Comparison of ENCODE assay signal across 8 cellular contexts in genomic region chr2:181680055-181680936, GRCh38. TPM values are rescaled to one million over a fixed set of nuclear protein-coding genes. Genes with fewer than 3 reads are reported as not detected.
A peak's percentile ranks its signal among the peaks of the same experiment; 100 is the strongest.
DNase-seq lines count a peak whose midpoint lies in the region; ATAC-seq and TF ChIP-seq lines count a peak whose summit lies in the region.

TSS of gene NEUROD1 (minus strand) at chr2:181680517. CDS start at chr2:181678860, 1,657 bp downstream.

- H3K4me3 Mint-ChIP-seq in stimulated activated naive CD8-positive, alpha-beta T cell treated with anti-CD3 and anti-CD28 coated beads, Interleukin-15, amount 100 ng/mL, for 72 hours, result peak within 1 kb of the TSS; percentile 80 to 81

- no peak for TF ChIP-seq POLR2A in thyroid gland (IDR thresholded peaks at IDR 0.05)

- H3K4me3 ChIP-seq in NT2/D1 (ENCODE audit: insufficient read length, low read depth), result peak within 1 kb of the TSS; percentile 28
- no peak within 1 kb of the TSS for H3K4me3 ChIP-seq in thyroid gland (replicated peaks in 1 of 3)

- H3K36me3 ChIP-seq in NT2/D1 (ENCODE audit: insufficient read depth, insufficient read length, low read length) (no peaks in the 10 kb centered on the region), thyroid gland (no peaks in the 10 kb centered on the region)

- intact Hi-C loops in thyroid gland (cut with DNase I), result no loop called here

- 2 to 3% methylated on average over 45 of the region's 45 CpGs for WGBS in thyroid gland, 2 donors

- H3K27ac ChIP-seq in foreskin keratinocyte (no peak within 1 kb of the TSS), thyroid gland (no peak within 1 kb of the TSS)

- H3K9me3 ChIP-seq in NT2/D1 (ENCODE audit: insufficient read depth, low read length) (no peaks in the 10 kb centered on the region), thyroid gland (no peaks in the 10 kb centered on the region)

- ATAC-seq in foreskin keratinocyte, result peak; percentile 3
- peak; percentile 43 for ATAC-seq in stimulated activated naive CD8-positive, alpha-beta T cell treated with anti-CD3 and anti-CD28 coated beads, Interleukin-15, amount 100 ng/mL, for 72 hours

- no peak within 1 kb of the TSS for H3K27ac Mint-ChIP-seq in stimulated activated naive CD8-positive, alpha-beta T cell treated with anti-CD3 and anti-CD28 coated beads, Interleukin-15, amount 100 ng/mL, for 72 hours

- no peak within 1 kb of the TSS for H3K9ac ChIP-seq in NT2/D1 (ENCODE audit: insufficient read length, low read depth)

- peak; percentile 14 for DNase-seq in activated T-cell treated with anti-CD3 and anti-CD28 coated beads, Interleukin-2, amount 50 U/mL, for 1 hour
- DNase-seq in activated T-cell treated with anti-CD3 and anti-CD28 coated beads for 4 hours (no peak), NT2/D1 (ENCODE audit: low read depth, low spot score) (peak; percentile 58), foreskin keratinocyte (no peak), thyroid gland (no peak), SKM-1 (lab: John Stamatoyannopoulos, UW; ENCODE audit: unreplicated experiment) (no peak)
- peak in 1 of 2 donors; percentile 32 for DNase-seq in stimulated activated naive CD8-positive, alpha-beta T cell treated with anti-CD3 and anti-CD28 coated beads, Interleukin-15, amount 100 ng/mL, for 72 hours
- DNase-seq in stimulated activated CD4-positive, alpha-beta T cell treated with anti-CD3 and anti-CD28 coated beads, Interleukin-2, amount 100 ng/mL, for 24 hours, result no peak

- H3K4me1 ChIP-seq in NT2/D1 (ENCODE audit: insufficient read depth, insufficient read length) (peaks cover 23% of the 10 kb centered on the region), foreskin keratinocyte (no peaks in the 10 kb centered on the region), thyroid gland (peaks cover 12 to 21% of the 10 kb centered on the region in 2 donors)

- peaks cover 93% of the 10 kb centered on the region for H3K27me3 Mint-ChIP-seq in stimulated activated naive CD8-positive, alpha-beta T cell treated with anti-CD3 and anti-CD28 coated beads, Interleukin-15, amount 100 ng/mL, for 72 hours

- peaks cover 5 to 11% of the 10 kb centered on the region in 2 donors for H3K9me3 Mint-ChIP-seq in stimulated activated naive CD8-positive, alpha-beta T cell treated with anti-CD3 and anti-CD28 coated beads, Interleukin-15, amount 100 ng/mL, for 72 hours

- peaks cover 99% of the 10 kb centered on the region for H3K27me3 ChIP-seq in NT2/D1 (ENCODE audit: insufficient read depth, insufficient read length)
- peaks cover 95% of the 10 kb centered on the region for H3K27me3 ChIP-seq in foreskin keratinocyte
- peaks cover 44% of the 10 kb centered on the region for H3K27me3 ChIP-seq in thyroid gland

- TF ChIP-seq CTCF in foreskin keratinocyte (conservative IDR thresholded peaks at IDR 0.05), result no peak
- no peak for TF ChIP-seq CTCF in thyroid gland (IDR thresholded peaks at IDR 0.05)

- peaks cover 74% of the 10 kb centered on the region for H3K4me1 Mint-ChIP-seq in stimulated activated naive CD8-positive, alpha-beta T cell treated with anti-CD3 and anti-CD28 coated beads, Interleukin-15, amount 100 ng/mL, for 72 hours

RNA-seq across cellular contexts. Expression of gene NEUROD1, which starts in this region (rescaled TPM):
- total RNA-seq in foreskin keratinocyte (not detected in 2 replicates), thyroid gland (not detected)
- not detected in 2 replicates for polyA plus RNA-seq in foreskin keratinocyte

Comparison
In these comparisons a context has a peak if more than half of its experiments do, and no peak if none do; other contexts are left out.
1. DNase-seq: peak in activated T-cell treated with anti-CD3 and anti-CD28 coated beads, Interleukin-2, amount 50 U/mL, for 1 hour (single experiment) and NT2/D1 (single experiment); none in activated T-cell treated with anti-CD3 and anti-CD28 coated beads for 4 hours (single experiment), foreskin keratinocyte (0 of 2), thyroid gland (0 of 2), stimulated activated CD4-positive, alpha-beta T cell treated with anti-CD3 and anti-CD28 coated beads, Interleukin-2, amount 100 ng/mL, for 24 hours (0 of 2) and SKM-1 (single experiment).
2. Peak in ATAC-seq in foreskin keratinocyte; RNA of the gene not detected or under 1 TPM.